ENCODE assay signal across 8 cellular contexts in the genomic region with DNA sequence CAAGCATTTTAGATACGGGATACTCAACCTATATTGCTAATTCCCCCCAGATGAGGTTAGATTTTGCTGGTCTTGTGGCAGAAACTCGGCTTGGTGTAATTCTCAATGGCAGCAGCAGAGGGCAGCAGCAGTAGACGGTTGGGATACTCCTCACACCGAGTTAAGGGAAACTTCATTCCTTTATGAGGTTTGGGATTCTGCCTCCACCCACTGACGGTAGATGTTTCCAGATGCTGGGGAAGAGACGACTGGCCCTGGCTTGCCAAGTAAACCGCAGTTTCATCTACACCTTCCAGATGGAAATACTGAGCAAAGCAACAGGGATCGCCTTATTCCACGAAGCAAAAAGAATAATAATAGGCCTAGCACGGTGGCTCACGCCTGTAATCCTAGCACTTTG. TPM values are rescaled to one million over a fixed set of nuclear protein-coding genes. Genes with fewer than 3 reads are reported as not detected.
DNase-seq lines count a peak whose midpoint lies in the region; TF ChIP-seq lines count a peak whose summit lies in the region.

No MANE protein-coding gene starts in this region.

- TF ChIP-seq CTCF in AG04450 (IDR thresholded peaks at IDR 0.05; ENCODE audit: low read depth, low read length) (peak; percentile 91), WERI-Rb-1 (IDR thresholded peaks at IDR 0.05; ENCODE audit: low read depth, low read length) (peak; percentile 94), breast epithelium (IDR thresholded peaks at IDR 0.05) (peak; percentile 62 to 95 (median 91))

- TF ChIP-seq POLR2A in breast epithelium (IDR thresholded peaks at IDR 0.05) = no peak

- no peaks in the 10 kb centered on the region for H3K4me1 ChIP-seq in breast epithelium

- POLR2A ChIA-PET in AG04450 (lab: Yijun Ruan, JAX) = no interaction called here

- no peaks in the 10 kb centered on the region for H3K9me3 ChIP-seq in AG04450 (ENCODE audit: control insufficient read depth, insufficient read depth, low read length)
- peaks cover under 1% of the 10 kb centered on the region for H3K9me3 ChIP-seq in WERI-Rb-1 (ENCODE audit: severe bottlenecking)
- H3K9me3 ChIP-seq in breast epithelium = no peaks in the 10 kb centered on the region

- H3K27me3 ChIP-seq in AG04450 (ENCODE audit: control insufficient read depth, insufficient read depth, low read length) = peaks cover 3% of the 10 kb centered on the region
- H3K27me3 ChIP-seq in WERI-Rb-1 (ENCODE audit: insufficient read depth, low read depth, severe bottlenecking) = no peaks in the 10 kb centered on the region
- H3K27me3 ChIP-seq in breast epithelium = no peaks in the 10 kb centered on the region

- no peak overlapping the region for H3K4me3 ChIP-seq in AG04450 (ENCODE audit: low read depth, low read length)
- H3K4me3 ChIP-seq in WERI-Rb-1 (ENCODE audit: low read depth, low read length) = no peak overlapping the region
- H3K4me3 ChIP-seq in breast epithelium = no peak overlapping the region

- intact Hi-C loops in breast epithelium (cut with DNase I; ENCODE audit: low total_unique reads) = no loop called here

- DNase-seq in AG04450 (ENCODE audit: low read depth, low spot score) (peak; percentile 87), GOT3 (lab: John Stamatoyannopoulos, UW) (peak; percentile 34), NCI-H2227 (lab: John Stamatoyannopoulos, UW; ENCODE audit: unreplicated experiment) (peak; percentile 80), WERI-Rb-1 (peak; percentile 94), breast epithelium (ENCODE audit: low spot score in 2 of 2) (peak; percentile 81 to 83), iris pigment epithelial cell (ENCODE audit: low read depth) (peak; percentile 75), GM19240 (ENCODE audit: insufficient read length, low spot score) (no peak)
- peak; percentile 87 for DNase-seq in stimulated activated CD4-positive, alpha-beta T cell treated with anti-CD3 and anti-CD28 coated beads, Interleukin-15, amount 100 ng/mL, for 24 hours

- H3K36me3 ChIP-seq in WERI-Rb-1 (no peaks in the 10 kb centered on the region), breast epithelium (no peaks in the 10 kb centered on the region)

- no peak overlapping the region for H3K27ac ChIP-seq in AG04450 (ENCODE audit: low read depth, low read length)
- H3K27ac ChIP-seq in WERI-Rb-1 = no peak overlapping the region
- peak overlapping the region in 1 of 2 donors; percentile 17 for H3K27ac ChIP-seq in breast epithelium

- CTCF ChIA-PET in AG04450 (lab: Charles Lee) = interaction anchor here (0.8 to 3.8 kb wide), 6 partner anchors 8 to 279 kb away, joined by 3 to 47 read pairs (median 11); a partner anchor contains a TSS

RNA-seq across cellular contexts. Expression of a gene that starts 8.2 kb away (rescaled TPM):
- 37.6 and 38.6 TPM in 2 replicates for polyA plus RNA-seq in AG04450 (2011; rRNA removed)
- polyA minus RNA-seq in AG04450 (2011; rRNA and poly(A)+ RNA removed) = 30.7 and 31.8 TPM in 2 replicates
- total RNA-seq in breast epithelium = 10 to 100 TPM in 1 of 3 donors, 1 to 10 TPM in 2; 8.6 to 10.6 (median 9.8) TPM
